Comparison of ENCODE assay signal across 12 cellular contexts in genomic region chr1:115677172-115677542, GRCh38. TPM values are rescaled to one million over a fixed set of nuclear protein-coding genes. Genes with fewer than 3 reads are reported as not detected.
DNase-seq lines count a peak whose midpoint lies in the region; ATAC-seq and TF ChIP-seq lines count a peak whose summit lies in the region.
"Had no signal": no experiment of that assay in that cellular context is flagged by ENCODE, and none has a peak within 500 bp of the region (broad histone marks: within the 10 kb centered on the region; RNA-seq: fewer than 3 reads in every experiment).

No MANE protein-coding gene starts in this region.

- no peak for TF ChIP-seq POLR2A in heart left ventricle (IDR thresholded peaks at IDR 0.05)
- no peak for TF ChIP-seq POLR2A in esophagus muscularis mucosa (IDR thresholded peaks at IDR 0.05; ENCODE audit: low read depth)

- H3K27ac ChIP-seq in cardiac muscle cell, result no peak overlapping the region
- no peak overlapping the region for H3K27ac ChIP-seq in heart left ventricle
- H3K27ac ChIP-seq in KOPT-K1 (ENCODE audit: low read depth, low read length, poor library complexity, severe bottlenecking), result peak overlapping the region; percentile 30
- peak overlapping the region in 3 of 4 donors; percentile 79 to 84 (median 80) for H3K27ac ChIP-seq in esophagus muscularis mucosa (replicated peaks in 1 of 4)
- H3K27ac ChIP-seq: HL-60 had no signal

- TF ChIP-seq CTCF in cardiac muscle cell (IDR thresholded peaks at IDR 0.05; ENCODE audit: low read depth, low read length) (no peak), heart left ventricle (IDR thresholded peaks at IDR 0.05) (no peak), esophagus muscularis mucosa (IDR thresholded peaks at IDR 0.05) (no peak)

- intact Hi-C loops in heart left ventricle (cut with DNase I), result loop anchor here in 1 of 10 donors (2.0 kb wide), 1 partner anchor 68 kb away; no protein-coding TSS in a partner anchor
- intact Hi-C loops in esophagus muscularis mucosa (cut with DNase I), result no loop called here

- H3K36me3 ChIP-seq in cardiac muscle cell, result no peaks in the 10 kb centered on the region
- peaks cover 0 to 3% (median 0%) of the 10 kb centered on the region in 9 donors for H3K36me3 ChIP-seq in heart left ventricle
- peaks cover 98% of the 10 kb centered on the region for H3K36me3 ChIP-seq in KOPT-K1 (ENCODE audit: insufficient read depth, low read length)
- no peaks in the 10 kb centered on the region for H3K36me3 ChIP-seq in esophagus muscularis mucosa

- H3K4me3 ChIP-seq in cardiac muscle cell, result no peak overlapping the region
- no peak overlapping the region for H3K4me3 ChIP-seq in heart left ventricle
- H3K4me3 ChIP-seq in esophagus muscularis mucosa, result no peak overlapping the region

- H3K4me1 ChIP-seq in cardiac muscle cell (ENCODE audit: low read depth), result peaks cover 18% of the 10 kb centered on the region
- peaks cover 0 to 57% (median 31%) of the 10 kb centered on the region in 12 donors for H3K4me1 ChIP-seq in heart left ventricle
- H3K4me1 ChIP-seq in esophagus muscularis mucosa, result peaks cover 46 to 72% (median 68%) of the 10 kb centered on the region in 4 donors

- ATAC-seq in heart left ventricle, result no peak
- ATAC-seq: Panc1 had no signal

- H3K9me3 ChIP-seq in cardiac muscle cell (ENCODE audit: low read depth) (no peaks in the 10 kb centered on the region), heart left ventricle (no peaks in the 10 kb centered on the region), KOPT-K1 (ENCODE audit: insufficient read depth, low read length, poor library complexity, severe bottlenecking) (no peaks in the 10 kb centered on the region), esophagus muscularis mucosa (no peaks in the 10 kb centered on the region)

- 51 to 61% (median 59%) methylated on average over 3 of the region's 3 CpGs for WGBS in heart left ventricle, 4 donors
- WGBS in esophagus muscularis mucosa, result 39% methylated on average over 3 of the region's 3 CpGs

- H3K27me3 ChIP-seq in cardiac muscle cell (no peaks in the 10 kb centered on the region), heart left ventricle (no peaks in the 10 kb centered on the region), esophagus muscularis mucosa (no peaks in the 10 kb centered on the region)

- TF ChIP-seq EP300 in esophagus muscularis mucosa (IDR thresholded peaks at IDR 0.05), result no peak

- DNase-seq in cardiac muscle cell (ENCODE audit: low read depth in 1 of 2, low spot score in 1 of 2) (peak; percentile 22 to 30), heart left ventricle (no peak), esophagus muscularis mucosa (ENCODE audit: extremely low spot score) (no peak), NOMO-1 treated with dmso at 0.1 percent for 144 hours (lab: John Stamatoyannopoulos, UW; ENCODE audit: unreplicated experiment) (no peak), NCI-H446 treated with DMSO at 0.1 percent for 48 hours (lab: John Stamatoyannopoulos, UW) (no peak), HT-29 (ENCODE audit: low spot score) (no peak)
- DNase-seq in central memory CD4-positive, alpha-beta T cell, result no peak
- DNase-seq: activated CD4-positive, alpha-beta T cell treated with anti-CD3 and anti-CD28 coated beads, Interleukin-2, amount 10 ng/mL, durations not matched to agents 7 days and 5 days; hypothalamus had no signal

RNA-seq across cellular contexts. Expression of gene VANGL1, which starts 35.4 kb away (rescaled TPM):
- total RNA-seq in cardiac muscle cell, result 8.1 and 10.5 TPM in 2 replicates
- 10.9 and 12.2 TPM in 2 replicates for polyA plus RNA-seq in cardiac muscle cell
- 10 to 100 TPM in 1 of 9 donors, 1 to 10 TPM in 8; 6.2 to 11.5 (median 8.2) TPM for total RNA-seq in heart left ventricle
- 1 to 10 TPM; 1.4 to 4.4 TPM for polyA plus RNA-seq in heart left ventricle
- 10 to 100 TPM in 1 of 4 donors, 1 to 10 TPM in 3; 6.3 to 11.7 (median 8.1) TPM for total RNA-seq in esophagus muscularis mucosa
- 26.6 and 27.6 TPM in 2 replicates for total RNA-seq in HT-29 (2014; rRNA removed; shearing (Covaris generic))

Comparison
In these comparisons a context has a peak if more than half of its experiments do, and no peak if none do; other contexts are left out.
1. DNase-seq: peak in cardiac muscle cell (2 of 2); none in heart left ventricle (0 of 5), esophagus muscularis mucosa (single experiment), central memory CD4-positive, alpha-beta T cell (single experiment), NOMO-1 treated with dmso at 0.1 percent for 144 hours (single experiment), NCI-H446 treated with DMSO at 0.1 percent for 48 hours (single experiment) and HT-29 (single experiment).
2. H3K27ac ChIP-seq: peak in KOPT-K1 (single experiment) and esophagus muscularis mucosa (3 of 4); none in cardiac muscle cell (single experiment) and heart left ventricle (0 of 12).